ENCODE assay signal across 7 cellular contexts in the genomic region with DNA sequence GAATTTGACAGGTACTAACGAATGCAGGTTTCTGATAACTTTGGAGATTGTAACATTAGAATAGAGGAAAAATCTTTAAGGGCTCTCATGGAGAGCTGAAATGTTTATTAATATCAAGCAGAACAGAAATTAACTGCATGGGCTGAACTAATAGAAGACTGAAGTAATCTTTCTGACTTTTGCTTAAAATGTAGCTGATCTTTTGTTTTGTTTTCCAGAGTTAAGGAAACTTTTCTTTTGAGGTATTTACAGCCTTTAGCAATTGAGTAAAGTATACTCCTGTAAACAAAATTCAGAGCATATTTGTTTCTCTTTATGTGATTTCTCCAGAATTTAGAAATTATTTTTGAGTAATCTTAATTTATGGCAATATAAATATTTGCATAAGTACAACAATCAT. TPM values are rescaled to one million over a fixed set of nuclear protein-coding genes. Genes with fewer than 3 reads are reported as not detected.
"Had no signal": no experiment of that assay in that cellular context is flagged by ENCODE, and none has a peak within 500 bp of the region (broad histone marks: within the 10 kb centered on the region; RNA-seq: fewer than 3 reads in every experiment).

No MANE protein-coding gene starts in this region.

- H3K27ac ChIP-seq: GM23248 had no signal

- H3K36me3 ChIP-seq: HAP-1 had no signal

- H3K9me3 ChIP-seq: HAP-1 had no signal

- H3K4me3 ChIP-seq: GM23248, HAP-1, K562 had no signal

- DNase-seq: GM23248, GOT3, H7, IMR-90, KG1 had no signal

- H3K4me1 ChIP-seq: HAP-1 had no signal

RNA-seq across cellular contexts. Expression of a gene that starts 43.9 kb away (rescaled TPM):
- total RNA-seq: K562 had no signal
